Comparison of ENCODE assay signal across 8 cellular contexts in genomic region chr17:62507191-62507836, GRCh38. TPM values are rescaled to one million over a fixed set of nuclear protein-coding genes. Genes with fewer than 3 reads are reported as not detected.
A peak's percentile ranks its signal among the peaks of the same experiment; 100 is the strongest.
DNase-seq lines count a peak whose midpoint lies in the region; ATAC-seq and TF ChIP-seq lines count a peak whose summit lies in the region.
"Not testable (repeated sequence)": the region's sequence is repeated elsewhere in the genome, so short reads cannot be mapped to it uniquely, and the experiment has no call there.

No MANE protein-coding gene starts in this region.

- TF ChIP-seq CTCF in activated CD8-positive, alpha-beta T cell treated with anti-CD3 and anti-CD28 coated beads for 36 hours (IDR thresholded peaks at IDR 0.05); mesothelial cell of epicardium (IDR thresholded peaks at IDR 0.05; ENCODE audit: unreplicated experiment): not testable (repeated sequence)

- H3K36me3 Mint-ChIP-seq in activated CD8-positive, alpha-beta T cell treated with anti-CD3 and anti-CD28 coated beads for 36 hours (ENCODE audit: low read depth), result peaks cover 10% of the 10 kb centered on the region
- H3K36me3 Mint-ChIP-seq in effector memory CD8-positive, alpha-beta T cell (ENCODE audit: insufficient read depth); mesothelial cell of epicardium: not testable (repeated sequence)

- not testable (repeated sequence) for H3K4me3 Mint-ChIP-seq in activated CD8-positive, alpha-beta T cell treated with anti-CD3 and anti-CD28 coated beads for 36 hours; mesothelial cell of epicardium
- H3K4me3 Mint-ChIP-seq in effector memory CD8-positive, alpha-beta T cell, result peak overlapping the region in 1 of 2 donors; percentile 22

- POLR2A ChIA-PET in activated CD8-positive, alpha-beta T cell treated with anti-CD3 and anti-CD28 coated beads for 36 hours (lab: Charles Lee), result not testable (repeated sequence)

- peak overlapping the region; percentile 88 for H3K27ac Mint-ChIP-seq in activated CD8-positive, alpha-beta T cell treated with anti-CD3 and anti-CD28 coated beads for 36 hours
- H3K27ac Mint-ChIP-seq in effector memory CD8-positive, alpha-beta T cell, result peak overlapping the region; percentile 38 to 80
- H3K27ac Mint-ChIP-seq in mesothelial cell of epicardium, result peak overlapping the region; percentile 13

- peak; percentile 70 for ATAC-seq in GM19395 (IDR thresholded peaks at IDR 0.05; ENCODE audit: unreplicated experiment)
- ATAC-seq in HG02943 (IDR thresholded peaks at IDR 0.05; ENCODE audit: low read depth, unreplicated experiment), result peak; percentile 82
- ATAC-seq in activated CD8-positive, alpha-beta T cell treated with anti-CD3 and anti-CD28 coated beads for 36 hours, result peak; percentile 40
- not testable (repeated sequence) for ATAC-seq in effector memory CD8-positive, alpha-beta T cell (replicated peaks)
- peak; percentile 46 for ATAC-seq in stimulated activated naive CD8-positive, alpha-beta T cell treated with anti-CD3 and anti-CD28 coated beads, Interleukin-15, Interleukin-2, amounts not matched to agents 100 U/mL and 50 U/mL, for 24 hours

- DNase-seq in GM03348 (ENCODE audit: low spot score) (peak; percentile 1), HuH-7 (ENCODE audit: low spot score) (peak; percentile 2)
- DNase-seq in activated CD8-positive, alpha-beta T cell treated with anti-CD3 and anti-CD28 coated beads for 36 hours; effector memory CD8-positive, alpha-beta T cell; mesothelial cell of epicardium (ENCODE audit: low spot score in 2 of 2, unreplicated experiment in 2 of 2); stimulated activated naive CD8-positive, alpha-beta T cell treated with anti-CD3 and anti-CD28 coated beads, Interleukin-15, Interleukin-2, amounts not matched to agents 100 U/mL and 50 U/mL, for 24 hours: not testable (repeated sequence)

- H3K9me3 Mint-ChIP-seq in activated CD8-positive, alpha-beta T cell treated with anti-CD3 and anti-CD28 coated beads for 36 hours; effector memory CD8-positive, alpha-beta T cell; mesothelial cell of epicardium: not testable (repeated sequence)

- peaks cover 44% of the 10 kb centered on the region for H3K4me1 Mint-ChIP-seq in activated CD8-positive, alpha-beta T cell treated with anti-CD3 and anti-CD28 coated beads for 36 hours (ENCODE audit: low read depth)
- H3K4me1 Mint-ChIP-seq in effector memory CD8-positive, alpha-beta T cell (ENCODE audit: low read depth in 2 of 2), result peaks cover 19 to 42% of the 10 kb centered on the region in 2 donors
- H3K4me1 Mint-ChIP-seq in mesothelial cell of epicardium, result peaks cover 11% of the 10 kb centered on the region

- CTCF ChIA-PET in activated CD8-positive, alpha-beta T cell treated with anti-CD3 and anti-CD28 coated beads for 36 hours (lab: Charles Lee), result not testable (repeated sequence)

- H3K27me3 Mint-ChIP-seq in activated CD8-positive, alpha-beta T cell treated with anti-CD3 and anti-CD28 coated beads for 36 hours; effector memory CD8-positive, alpha-beta T cell; mesothelial cell of epicardium (ENCODE audit: low read depth): not testable (repeated sequence)

- intact Hi-C loops in activated CD8-positive, alpha-beta T cell treated with anti-CD3 and anti-CD28 coated beads for 36 hours (cut with micrococcal nuclease), result not testable (repeated sequence)

RNA-seq across cellular contexts. Expression of gene TLK2, which starts 28.7 kb away (rescaled TPM):
- 10 to 100 TPM; 24.8 to 26.8 TPM for total RNA-seq in activated CD8-positive, alpha-beta T cell treated with anti-CD3 and anti-CD28 coated beads for 36 hours
- total RNA-seq in mesothelial cell of epicardium, result 61.6 to 67.8 TPM (median 61.9 TPM) in 3 replicates

Comparison
In these comparisons a context has a peak if more than half of its experiments do, and no peak if none do; other contexts are left out.
1. H3K27ac Mint-ChIP-seq: peak in every context shown above with its lines; median percentile 88 in activated CD8-positive, alpha-beta T cell treated with anti-CD3 and anti-CD28 coated beads for 36 hours; 59 in effector memory CD8-positive, alpha-beta T cell; 13 in mesothelial cell of epicardium.